ENCODE assay signal across 8 cellular contexts in the genomic region with DNA sequence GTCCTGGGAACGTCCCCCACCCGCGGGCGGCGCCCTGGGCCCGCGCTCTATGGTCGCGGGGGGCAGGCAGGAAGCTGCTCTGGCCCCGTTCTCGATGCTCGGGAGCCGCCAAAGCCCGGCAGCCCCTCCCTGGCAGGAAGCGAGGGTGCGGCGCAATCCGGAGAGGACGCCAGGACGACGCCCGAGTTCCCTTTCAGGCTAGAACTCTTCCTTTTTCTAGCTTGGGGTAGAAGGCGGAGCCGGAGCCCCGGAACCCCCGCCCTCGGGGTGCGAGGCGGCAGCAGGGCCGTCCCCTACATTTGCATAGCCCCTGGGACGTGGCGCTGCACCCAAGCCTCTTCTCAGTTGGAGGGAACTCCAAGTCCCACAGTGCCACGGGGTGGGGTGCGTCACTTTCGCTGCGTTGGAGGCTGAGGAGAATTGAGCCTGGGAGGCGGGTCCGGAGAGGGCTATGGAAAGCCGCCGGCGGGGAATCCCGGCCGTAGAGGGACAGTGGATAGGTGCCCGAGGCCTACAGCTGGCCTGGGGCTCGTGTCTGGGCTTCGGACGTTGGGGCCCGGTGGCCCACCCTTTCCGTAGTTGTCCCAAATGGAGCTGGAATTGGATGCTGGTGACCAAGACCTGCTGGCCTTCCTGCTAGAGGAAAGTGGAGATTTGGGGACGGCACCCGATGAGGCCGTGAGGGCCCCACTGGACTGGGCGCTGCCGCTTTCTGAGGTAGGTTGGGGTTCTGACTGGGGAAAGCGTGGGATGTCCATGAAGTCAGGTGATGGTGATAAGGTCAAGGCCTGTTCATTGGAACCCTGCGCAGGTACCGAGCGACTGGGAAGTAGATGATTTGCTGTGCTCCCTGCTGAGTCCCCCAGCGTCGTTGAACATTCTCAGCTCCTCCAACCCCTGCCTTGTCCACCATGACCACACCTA. TPM values are rescaled to one million over a fixed set of nuclear protein-coding genes. Genes with fewer than 3 reads are reported as not detected.
A peak's percentile ranks its signal among the peaks of the same experiment; 100 is the strongest.
DNase-seq lines count a peak whose midpoint lies in the region; ATAC-seq and TF ChIP-seq lines count a peak whose summit lies in the region.

A gene with protein sequence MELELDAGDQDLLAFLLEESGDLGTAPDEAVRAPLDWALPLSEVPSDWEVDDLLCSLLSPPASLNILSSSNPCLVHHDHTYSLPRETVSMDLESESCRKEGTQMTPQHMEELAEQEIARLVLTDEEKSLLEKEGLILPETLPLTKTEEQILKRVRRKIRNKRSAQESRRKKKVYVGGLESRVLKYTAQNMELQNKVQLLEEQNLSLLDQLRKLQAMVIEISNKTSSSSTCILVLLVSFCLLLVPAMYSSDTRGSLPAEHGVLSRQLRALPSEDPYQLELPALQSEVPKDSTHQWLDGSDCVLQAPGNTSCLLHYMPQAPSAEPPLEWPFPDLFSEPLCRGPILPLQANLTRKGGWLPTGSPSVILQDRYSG (plus strand): TSS at position 482 of the 924 bp plus-strand sequence. CDS start 107 bp downstream, at position 589.
A gene with protein sequence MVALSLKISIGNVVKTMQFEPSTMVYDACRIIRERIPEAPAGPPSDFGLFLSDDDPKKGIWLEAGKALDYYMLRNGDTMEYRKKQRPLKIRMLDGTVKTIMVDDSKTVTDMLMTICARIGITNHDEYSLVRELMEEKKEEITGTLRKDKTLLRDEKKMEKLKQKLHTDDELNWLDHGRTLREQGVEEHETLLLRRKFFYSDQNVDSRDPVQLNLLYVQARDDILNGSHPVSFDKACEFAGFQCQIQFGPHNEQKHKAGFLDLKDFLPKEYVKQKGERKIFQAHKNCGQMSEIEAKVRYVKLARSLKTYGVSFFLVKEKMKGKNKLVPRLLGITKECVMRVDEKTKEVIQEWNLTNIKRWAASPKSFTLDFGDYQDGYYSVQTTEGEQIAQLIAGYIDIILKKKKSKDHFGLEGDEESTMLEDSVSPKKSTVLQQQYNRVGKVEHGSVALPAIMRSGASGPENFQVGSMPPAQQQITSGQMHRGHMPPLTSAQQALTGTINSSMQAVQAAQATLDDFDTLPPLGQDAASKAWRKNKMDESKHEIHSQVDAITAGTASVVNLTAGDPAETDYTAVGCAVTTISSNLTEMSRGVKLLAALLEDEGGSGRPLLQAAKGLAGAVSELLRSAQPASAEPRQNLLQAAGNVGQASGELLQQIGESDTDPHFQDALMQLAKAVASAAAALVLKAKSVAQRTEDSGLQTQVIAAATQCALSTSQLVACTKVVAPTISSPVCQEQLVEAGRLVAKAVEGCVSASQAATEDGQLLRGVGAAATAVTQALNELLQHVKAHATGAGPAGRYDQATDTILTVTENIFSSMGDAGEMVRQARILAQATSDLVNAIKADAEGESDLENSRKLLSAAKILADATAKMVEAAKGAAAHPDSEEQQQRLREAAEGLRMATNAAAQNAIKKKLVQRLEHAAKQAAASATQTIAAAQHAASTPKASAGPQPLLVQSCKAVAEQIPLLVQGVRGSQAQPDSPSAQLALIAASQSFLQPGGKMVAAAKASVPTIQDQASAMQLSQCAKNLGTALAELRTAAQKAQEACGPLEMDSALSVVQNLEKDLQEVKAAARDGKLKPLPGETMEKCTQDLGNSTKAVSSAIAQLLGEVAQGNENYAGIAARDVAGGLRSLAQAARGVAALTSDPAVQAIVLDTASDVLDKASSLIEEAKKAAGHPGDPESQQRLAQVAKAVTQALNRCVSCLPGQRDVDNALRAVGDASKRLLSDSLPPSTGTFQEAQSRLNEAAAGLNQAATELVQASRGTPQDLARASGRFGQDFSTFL (N-terminal part only) (minus strand): TSS at position 11 of the 924 bp plus-strand sequence. CDS start 6,501 bp downstream, outside the sequence.

- H3K79me2 ChIP-seq in OCI-LY3 (ENCODE audit: low read length) = peaks cover 56% of the 10 kb centered on the region

- TF ChIP-seq CTCF in OCI-LY3 (IDR thresholded peaks at IDR 0.05; ENCODE audit: low read depth, low read length) = peak; percentile 39
- TF ChIP-seq CTCF in endothelial cell (IDR thresholded peaks at IDR 0.05; ENCODE audit: unreplicated experiment) = no peak

- peak within 1 kb of the TSS; percentile 92 for H3K4me3 Mint-ChIP-seq in endothelial cell (ENCODE audit: unreplicated experiment)

- peak within 1 kb of the TSS; percentile 87 for H3K27ac Mint-ChIP-seq in endothelial cell (ENCODE audit: unreplicated experiment)

- H3K4me3 ChIP-seq in OCI-LY3 (ENCODE audit: low read length) = peak within 1 kb of the TSS; percentile 94

- H3K27me3 ChIP-seq in OCI-LY3 (ENCODE audit: low read depth, low read length) = no peaks in the 10 kb centered on the region

- peaks cover 26% of the 10 kb centered on the region for H4K20me1 ChIP-seq in OCI-LY3 (ENCODE audit: insufficient read depth, low read length)

- H3K36me3 Mint-ChIP-seq in endothelial cell (ENCODE audit: low read depth, unreplicated experiment) = peaks cover 22% of the 10 kb centered on the region

- H3K36me3 ChIP-seq in OCI-LY3 (replicated peaks; ENCODE audit: low read depth, low read length) = peaks cover 23% of the 10 kb centered on the region

- H2AFZ ChIP-seq in OCI-LY3 (ENCODE audit: low read depth, low read length) = peak within 1 kb of the TSS; percentile 28; the same call in 1 of the 2 replicates

- no peaks in the 10 kb centered on the region for H3K9me3 ChIP-seq in OCI-LY3 (ENCODE audit: insufficient read depth, low read length)

- H3K4me1 ChIP-seq in OCI-LY3 (ENCODE audit: low read length) = peaks cover 48% of the 10 kb centered on the region

- H3K9me3 Mint-ChIP-seq in endothelial cell (ENCODE audit: unreplicated experiment) = no peaks in the 10 kb centered on the region

- H3K4me2 ChIP-seq in OCI-LY3 (ENCODE audit: low read length) = peak within 1 kb of the TSS; percentile 96

- DNase-seq in DMS 273 treated with DMSO at 0.1 percent for 48 hours (lab: John Stamatoyannopoulos, UW) (peak; percentile 92), HuH-7.5 (ENCODE audit: low spot score) (peak; percentile 95), endothelial cell (ENCODE audit: low spot score) (peak; percentile 94), midbrain (lab: John Stamatoyannopoulos, UW) (peak; percentile 98)
- DNase-seq in activated CD8-positive, alpha-beta memory T cell treated with anti-CD3 and anti-CD28 coated beads, Interleukin-2, amount 50 U/mL, for 48 hours = peak; percentile 96
- DNase-seq in stimulated activated CD8-positive, alpha-beta memory T cell treated with anti-CD3 and anti-CD28 coated beads, Interleukin-2, amount 100 ng/mL, for 48 hours (ENCODE audit: low read depth in 2 of 2) = peak; percentile 96

- peak within 1 kb of the TSS; percentile 87 for H3K27ac ChIP-seq in OCI-LY3 (ENCODE audit: low read length)

- peak within 1 kb of the TSS; percentile 92 for H3K9ac ChIP-seq in OCI-LY3 (ENCODE audit: low read length)

- H3K4me1 Mint-ChIP-seq in endothelial cell (ENCODE audit: unreplicated experiment) = peaks cover 23% of the 10 kb centered on the region

- ATAC-seq in GM21526 (IDR thresholded peaks at IDR 0.05; ENCODE audit: low FRiP score, unreplicated experiment) = peak; percentile 73

- H3K27me3 Mint-ChIP-seq in endothelial cell (ENCODE audit: unreplicated experiment) = peaks cover 12% of the 10 kb centered on the region

RNA-seq across cellular contexts. Expression of the first gene that starts in this region (rescaled TPM):
- total RNA-seq in endothelial cell (ENCODE audit: unreplicated experiment) = 29.2 TPM

RNA-seq across cellular contexts. Expression of the second gene that starts in this region (rescaled TPM):
- total RNA-seq in endothelial cell (ENCODE audit: unreplicated experiment) = 370 TPM

Comparison
In these comparisons a context has a peak if more than half of its experiments do, and no peak if none do; other contexts are left out.
1. Peak in every context shown above with its lines: DNase-seq, ATAC-seq, H3K4me3 ChIP-seq and H3K27ac ChIP-seq.